Comparison of ENCODE assay signal across 11 cellular contexts in genomic region chr2:126885701-126886121, GRCh38. TPM values are rescaled to one million over a fixed set of nuclear protein-coding genes. Genes with fewer than 3 reads are reported as not detected.
DNase-seq lines count a peak whose midpoint lies in the region; TF ChIP-seq lines count a peak whose summit lies in the region.
"Had no signal": no experiment of that assay in that cellular context is flagged by ENCODE, and none has a peak within 500 bp of the region (broad histone marks: within the 10 kb centered on the region; RNA-seq: fewer than 3 reads in every experiment).

No MANE protein-coding gene starts in this region.

- H3K4me3 ChIP-seq in esophagus muscularis mucosa = peak overlapping the region; percentile 45 to 55 (median 46)
- H3K4me3 ChIP-seq in tibial nerve = peak overlapping the region; percentile 11 to 49 (median 21)

- intact Hi-C loops in esophagus muscularis mucosa (cut with DNase I) = no loop called here

- DNase-seq in HK-2 (ENCODE audit: unreplicated experiment) (peak; percentile 64), esophagus muscularis mucosa (ENCODE audit: extremely low spot score) (no peak), mesenteric fat pad (ENCODE audit: low spot score) (peak; percentile 87), tibial nerve (ENCODE audit: low spot score in 2 of 2) (peak in 1 of 2 donors; percentile 9), pons (ENCODE audit: low spot score) (no peak), NCI-H1436 (lab: John Stamatoyannopoulos, UW) (no peak), SKM-1 (lab: John Stamatoyannopoulos, UW; ENCODE audit: unreplicated experiment) (no peak)
- DNase-seq: NCI-H345, T-helper 17 cell had no signal

- no peak overlapping the region for H3K27ac ChIP-seq in esophagus muscularis mucosa (replicated peaks in 1 of 4)
- H3K27ac ChIP-seq in tibial nerve = no peak overlapping the region
- H3K27ac ChIP-seq: epithelial cell of prostate, neutrophil had no signal

- 29% methylated on average over 11 of the region's 18 CpGs for WGBS in esophagus muscularis mucosa
- WGBS in tibial nerve, 2 donors = 33 to 43% methylated on average over 17 to 18 of the region's 18 CpGs

- TF ChIP-seq POLR2A in esophagus muscularis mucosa (IDR thresholded peaks at IDR 0.05; ENCODE audit: low read depth) (no peak), tibial nerve (IDR thresholded peaks at IDR 0.05) (no peak)

- TF ChIP-seq EP300 in esophagus muscularis mucosa (IDR thresholded peaks at IDR 0.05) = no peak
- no peak for TF ChIP-seq EP300 in tibial nerve (IDR thresholded peaks at IDR 0.05)

- H3K36me3 ChIP-seq in esophagus muscularis mucosa (no peaks in the 10 kb centered on the region), tibial nerve (no peaks in the 10 kb centered on the region)
- H3K36me3 ChIP-seq: neutrophil had no signal

- H3K27me3 ChIP-seq in esophagus muscularis mucosa = peaks cover 0 to 14% (median 0%) of the 10 kb centered on the region in 4 donors
- peaks cover 0 to 4% of the 10 kb centered on the region in 2 donors for H3K27me3 ChIP-seq in tibial nerve

- H3K9me3 ChIP-seq in esophagus muscularis mucosa (no peaks in the 10 kb centered on the region), tibial nerve (no peaks in the 10 kb centered on the region)
- H3K9me3 ChIP-seq: neutrophil had no signal

- TF ChIP-seq CTCF in esophagus muscularis mucosa (IDR thresholded peaks at IDR 0.05) = no peak
- TF ChIP-seq CTCF in tibial nerve (IDR thresholded peaks at IDR 0.05) = no peak

- H3K4me1 ChIP-seq in esophagus muscularis mucosa = peaks cover 0 to 15% (median 13%) of the 10 kb centered on the region in 4 donors
- peaks cover 0 to 13% (median 0%) of the 10 kb centered on the region in 4 donors for H3K4me1 ChIP-seq in tibial nerve

RNA-seq across cellular contexts. Expression of gene TEX51, which starts 13.0 kb away (rescaled TPM):
- total RNA-seq in esophagus muscularis mucosa = not detected
- total RNA-seq in mesenteric fat pad = not detected
- not detected for total RNA-seq in tibial nerve
- total RNA-seq: T-helper 17 cell had no signal

Comparison
In these comparisons a context has a peak if more than half of its experiments do, and no peak if none do; other contexts are left out.
1. DNase-seq: peak in HK-2 (single experiment) and mesenteric fat pad (single experiment); none in esophagus muscularis mucosa (single experiment), pons (single experiment), NCI-H1436 (single experiment) and SKM-1 (single experiment).